8 cellular contexts compared by ENCODE assay signal in genomic region chr12:6606331-6607131, GRCh38. TPM values are rescaled to one million over a fixed set of nuclear protein-coding genes. Genes with fewer than 3 reads are reported as not detected.
DNase-seq lines count a peak whose midpoint lies in the region; ATAC-seq lines count a peak whose summit lies in the region.

No MANE protein-coding gene starts in this region.

- intact Hi-C loops in left colon (cut with DNase I, micrococcal nuclease): no loop called here

- no peaks in the 10 kb centered on the region for H3K9me3 Mint-ChIP-seq in central memory CD8-positive, alpha-beta T cell

- H3K4me3 Mint-ChIP-seq in central memory CD8-positive, alpha-beta T cell: no peak overlapping the region

- peak; percentile 17 for ATAC-seq in central memory CD8-positive, alpha-beta T cell (replicated peaks; ENCODE audit: extremely low read depth, poor library complexity, severe bottlenecking)
- ATAC-seq in left colon (peak; percentile 42), GM21737 (IDR thresholded peaks at IDR 0.05; ENCODE audit: unreplicated experiment) (no peak), GM21423 (IDR thresholded peaks at IDR 0.05; ENCODE audit: unreplicated experiment) (no peak)

- DNase-seq in C1 segment of cervical spinal cord (lab: John Stamatoyannopoulos, UW) (peak in 12 of 14 donors; percentile 38 to 84 (median 60)), HT-29 (ENCODE audit: low spot score) (peak; percentile 24), left colon (peak; percentile 75 to 79)
- peak in 3 of 4 experiments; percentile 43 to 53 (median 51) for DNase-seq in activated CD4-positive, CD25-positive, alpha-beta regulatory T cell (lab: John Stamatoyannopoulos, UW)
- peak in 1 of 2 donors; percentile 39 for DNase-seq in central memory CD8-positive, alpha-beta T cell (ENCODE audit: low spot score in 2 of 2)
- peak; percentile 67 to 70 for DNase-seq in stimulated activated CD4-positive, alpha-beta T cell treated with anti-CD3 and anti-CD28 coated beads, Interleukin-2, amount 100 ng/mL, for 24 hours

- H3K4me1 Mint-ChIP-seq in central memory CD8-positive, alpha-beta T cell: peaks cover 48% of the 10 kb centered on the region

- peak overlapping the region; percentile 83 for H3K27ac Mint-ChIP-seq in central memory CD8-positive, alpha-beta T cell (ENCODE audit: low read depth)

- H3K27me3 Mint-ChIP-seq in central memory CD8-positive, alpha-beta T cell: no peaks in the 10 kb centered on the region

- H3K36me3 Mint-ChIP-seq in central memory CD8-positive, alpha-beta T cell (ENCODE audit: insufficient read depth): peaks cover 27% of the 10 kb centered on the region

RNA-seq across cellular contexts. Expression of gene CHD4, which starts 0.6 kb away (rescaled TPM):
- 253 and 269 TPM in 2 replicates for total RNA-seq in HT-29 (2014; rRNA removed; shearing (Covaris generic))
- total RNA-seq in left colon: 100 to 1,000 TPM; 142 to 157 TPM

RNA-seq across cellular contexts. Expression of gene LPAR5, which starts 29.2 kb away (rescaled TPM):
- 0.03 TPM in 1 of 2 replicates, not detected in the other for total RNA-seq in HT-29 (2014; rRNA removed; shearing (Covaris generic))
- 10 to 100 TPM; 25.6 to 26.7 TPM for total RNA-seq in left colon

RNA-seq across cellular contexts. Expression of gene NOP2, which starts 38.4 kb away (rescaled TPM):
- 73.5 and 74.9 TPM in 2 replicates for total RNA-seq in HT-29 (2014; rRNA removed; shearing (Covaris generic))
- 10 to 100 TPM; 22.2 to 34.4 TPM for total RNA-seq in left colon

RNA-seq across cellular contexts. Expression of gene ACRBP, which starts 40.7 kb away (rescaled TPM):
- total RNA-seq in HT-29 (2014; rRNA removed; shearing (Covaris generic)): 0.31 TPM in 1 of 2 replicates, not detected in the other
- total RNA-seq in left colon: 1 to 10 TPM; 2.9 to 3.4 TPM

RNA-seq across cellular contexts. Expression of gene IFFO1, which starts 50.7 kb away (rescaled TPM):
- 0.37 and 0.41 TPM in 2 replicates for total RNA-seq in HT-29 (2014; rRNA removed; shearing (Covaris generic))
- total RNA-seq in left colon: 1 to 10 TPM; 3.8 to 7.2 TPM

Comparison
In these comparisons a context has a peak if more than half of its experiments do, and no peak if none do; other contexts are left out.
1. ATAC-seq: peak in central memory CD8-positive, alpha-beta T cell (single experiment) and left colon (single experiment); none in GM21737 (single experiment) and GM21423 (single experiment).
2. RNA of gene LPAR5, which starts 29.2 kb away (total RNA-seq): 25.6 to 26.7 TPM in left colon; 0.03 TPM in HT-29; every median in the first group is over 10 times any median in the second.